28 cellular contexts compared by ENCODE assay signal in genomic region chr14:68106456-68106855, GRCh38.
"Had no signal": no experiment of that assay in that cellular context is flagged by ENCODE, and none has a peak within 500 bp of the region (broad histone marks: within the 10 kb centered on the region; RNA-seq: fewer than 3 reads in every experiment).

No MANE protein-coding gene starts in this region.

- H3K27me3 Mint-ChIP-seq: activated CD4-positive, alpha-beta memory T cell treated with anti-CD3 and anti-CD28 coated beads, Interleukin-2, amount 10 ng/mL, durations not matched to agents 7 days and 5 days; activated CD4-positive, alpha-beta T cell treated with anti-CD3 and anti-CD28 coated beads for 36 hours; activated naive CD8-positive, alpha-beta T cell treated with anti-CD3 and anti-CD28 coated beads for 36 hours; activated T-helper 17 cell treated with anti-CD3 and anti-CD28 coated beads, Interleukin-2, amount 50 U/mL, for 72 hours had no signal

- H3K4me2 ChIP-seq: KMS-11, SK-N-SH had no signal

- H3K27ac ChIP-seq: KMS-11, Peyer's patch, RWPE1, SJCRH30, VCaP had no signal

- H3K9me2 ChIP-seq: SK-N-SH had no signal

- ATAC-seq: activated CD4-positive, alpha-beta T cell treated with anti-CD3 and anti-CD28 coated beads for 36 hours; activated T-helper 17 cell treated with anti-CD3 and anti-CD28 coated beads, Interleukin-2, amount 50 U/mL, for 72 hours had no signal

- H3K4me3 ChIP-seq: Peyer's patch, SJCRH30 had no signal

- H3K9ac ChIP-seq: KMS-11, SK-N-SH had no signal

- H3K27me3 ChIP-seq: Peyer's patch, SJCRH30 had no signal

- H3K4me3 Mint-ChIP-seq: activated CD4-positive, alpha-beta memory T cell treated with anti-CD3 and anti-CD28 coated beads, Interleukin-2, amount 10 ng/mL, durations not matched to agents 7 days and 5 days; activated CD4-positive, alpha-beta T cell treated with anti-CD3 and anti-CD28 coated beads for 36 hours; activated naive CD4-positive, alpha-beta T cell treated with anti-CD3 and anti-CD28 coated beads for 36 hours; activated naive CD8-positive, alpha-beta T cell treated with anti-CD3 and anti-CD28 coated beads for 36 hours; activated T-helper 17 cell treated with anti-CD3 and anti-CD28 coated beads, Interleukin-2, amount 50 U/mL, for 72 hours had no signal

- DNase-seq: activated CD4-positive, alpha-beta memory T cell treated with anti-CD3 and anti-CD28 coated beads, Interleukin-2, amount 10 ng/mL, durations not matched to agents 7 days and 5 days; activated CD4-positive, alpha-beta T cell treated with anti-CD3 and anti-CD28 coated beads for 36 hours; activated CD4-positive, alpha-beta T cell treated with anti-CD3 and anti-CD28 coated beads, Interleukin-2, amount 50 U/mL, for 1 hour; activated CD4-positive, CD25-positive, alpha-beta regulatory T cell; activated gamma-delta T cell; activated naive CD4-positive, alpha-beta T cell treated with anti-CD3 and anti-CD28 coated beads for 36 hours; activated naive CD8-positive, alpha-beta T cell treated with anti-CD3 and anti-CD28 coated beads for 36 hours; activated T-cell treated with anti-CD3 and anti-CD28 coated beads for 4 hours; activated T-cell treated with anti-CD3 and anti-CD28 coated beads, Interleukin-2, amount 50 U/mL, for 48 hours; anterior cingulate cortex; NCI-H1048; NCI-H1417; NCI-H1930; NCI-H2107; NCI-H345; NCI-H510A; NCI-H526 treated with DMSO at 0.1 percent for 48 hours; NK-92 treated with Interleukin-12 subunit alpha and Interleukin-12 subunit beta, amount 100 ng/mL, for 24 hours; OCI-M1; Peyer's patch; Right ventricle myocardium superior; SJCRH30; SK-N-SH; T-helper 1 cell had no signal

- H3K27ac Mint-ChIP-seq: activated CD4-positive, alpha-beta memory T cell treated with anti-CD3 and anti-CD28 coated beads, Interleukin-2, amount 10 ng/mL, durations not matched to agents 7 days and 5 days; activated CD4-positive, alpha-beta T cell treated with anti-CD3 and anti-CD28 coated beads for 36 hours; activated naive CD4-positive, alpha-beta T cell treated with anti-CD3 and anti-CD28 coated beads for 36 hours; activated naive CD8-positive, alpha-beta T cell treated with anti-CD3 and anti-CD28 coated beads for 36 hours; activated T-helper 17 cell treated with anti-CD3 and anti-CD28 coated beads, Interleukin-2, amount 50 U/mL, for 72 hours had no signal

- H3K36me3 ChIP-seq: Peyer's patch, SJCRH30 had no signal
